In genomic region chr12:54161481-54162437, GRCh38 we compare ENCODE assay signal across 1 cellular context.
TF ChIP-seq lines count a peak whose summit lies in the region.

No MANE protein-coding gene starts in this region.

TF ChIP-seq in K562, 482 proteins besides CTCF, POLR2A, EP300 and RAD21 (continued from another document and continues in another):
- TF ChIP-seq HBP1 (CRISPR knock-in tag; IDR thresholded peaks at IDR 0.05) (no peak), NUFIP1 (IDR thresholded peaks at IDR 0.05; ENCODE audit: partially characterized antibody) (no peak), MTF1 (CRISPR knock-in tag; IDR thresholded peaks at IDR 0.05; ENCODE audit: borderline replicate concordance) (no peak), PHF20 (IDR thresholded peaks at IDR 0.05; ENCODE audit: partially characterized antibody) (no peak), TAF15 (IDR thresholded peaks at IDR 0.05; ENCODE audit: low read depth, low read length) (no peak), HCFC1 (IDR thresholded peaks at IDR 0.05; ENCODE audit: low read depth, low read length) (no peak), NFYB (IDR thresholded peaks at IDR 0.05; ENCODE audit: extremely low read depth, insufficient read length) (no peak), ZNF165 (CRISPR knock-in tag; IDR thresholded peaks at IDR 0.05; ENCODE audit: borderline replicate concordance) (no peak), ZNF3 (CRISPR knock-in tag; IDR thresholded peaks at IDR 0.05) (no peak), ZSCAN29 (IDR thresholded peaks at IDR 0.05) (no peak), RB1 (IDR thresholded peaks at IDR 0.05; ENCODE audit: low read depth) (0 out of 2 replicates have a peak, but pooled peaks have one; percentile 11), PBX2 (CRISPR knock-in tag; IDR thresholded peaks at IDR 0.05; ENCODE audit: low read depth) (no peak), PBX2 (tag; conservative IDR thresholded peaks at IDR 0.05; ENCODE audit: low read depth) (peak; percentile 89), EP400 (IDR thresholded peaks at IDR 0.05) (no peak), JUN (IDR thresholded peaks at IDR 0.05; ENCODE audit: borderline replicate concordance, low read depth, low read length) (no peak), JUN (CRISPR knock-in tag; IDR thresholded peaks at IDR 0.05; ENCODE audit: borderline replicate concordance) (no peak), E2F6 (IDR thresholded peaks at IDR 0.05; ENCODE audit: borderline replicate concordance in 1 of 2, extremely low read depth in 1 of 2, insufficient read depth in 1 of 2, insufficient read length in 1 of 2, low read depth in 1 of 2, low read length in 1 of 2, poor library complexity in 1 of 2, severe bottlenecking in 1 of 2) (no peak), ZBED1 (IDR thresholded peaks at IDR 0.05) (no peak), WHSC1 (IDR thresholded peaks at IDR 0.05; ENCODE audit: low read length) (no peak), OTX1 (CRISPR knock-in tag; IDR thresholded peaks at IDR 0.05) (no peak), THRA (IDR thresholded peaks at IDR 0.05) (no peak), ZFP36 (IDR thresholded peaks at IDR 0.05; ENCODE audit: low read depth, low read length, partially characterized antibody) (no peak), MEF2A (IDR thresholded peaks at IDR 0.05; ENCODE audit: control insufficient read depth, low read depth, low read length) (no peak), JUND (IDR thresholded peaks at IDR 0.05; ENCODE audit: borderline replicate concordance, low read depth, low read length) (peak; percentile 42; the same call in 1 of the 2 replicates), JUND (tag; IDR thresholded peaks at IDR 0.05; ENCODE audit: borderline replicate concordance, low read depth, low read length) (no peak; the same call in 2 of the 3 replicates), STAT5B (CRISPR knock-in tag; IDR thresholded peaks at IDR 0.05) (no peak), HMGN3 (IDR thresholded peaks at IDR 0.05; ENCODE audit: borderline replicate concordance, extremely low read depth, insufficient read length, low read depth, low read length) (no peak), CREBBP (IDR thresholded peaks at IDR 0.05; ENCODE audit: low read depth, low read length) (no peak), NONO (IDR thresholded peaks at IDR 0.05; ENCODE audit: low read depth in 2 of 2, low read length in 1 of 2) (no peak), DACH1 (IDR thresholded peaks at IDR 0.05; ENCODE audit: partially characterized antibody) (no peak), PHF21A (IDR thresholded peaks at IDR 0.05; ENCODE audit: borderline replicate concordance, low read depth) (no peak), ZNF316 (IDR thresholded peaks at IDR 0.05) (peak; percentile 99), USF2 (CRISPR knock-in tag; IDR thresholded peaks at IDR 0.05) (no peak), TRIM24 (IDR thresholded peaks at IDR 0.05) (peak in 1 of 2 experiments; percentile 50; a peak in 1 of 4 replicates), BCOR (IDR thresholded peaks at IDR 0.05) (no peak), RNF2 (IDR thresholded peaks at IDR 0.05) (no peak), MECOM (CRISPR knock-in tag; IDR thresholded peaks at IDR 0.05) (no peak), EZH2 (IDR thresholded peaks at IDR 0.05; ENCODE audit: borderline replicate concordance, low read depth, low read length) (no peak), TAF9B (IDR thresholded peaks at IDR 0.05; ENCODE audit: partially characterized antibody) (no peak), ATF7 (IDR thresholded peaks at IDR 0.05) (peak; percentile 29; the same call in 1 of the 2 replicates), NFXL1 (CRISPR knock-in tag; IDR thresholded peaks at IDR 0.05) (no peak), ZBTB7A (IDR thresholded peaks at IDR 0.05; ENCODE audit: borderline replicate concordance, control insufficient read depth, low read depth, low read length) (peak; percentile 63; the same call in 1 of the 2 replicates), HNRNPLL (IDR thresholded peaks at IDR 0.05; ENCODE audit: low read depth, low read length, poor library complexity, severe bottlenecking) (no peak), ZNF57 (CRISPR knock-in tag; IDR thresholded peaks at IDR 0.05) (no peak), MCM7 (IDR thresholded peaks at IDR 0.05) (no peak), NCOA6 (IDR thresholded peaks at IDR 0.05) (no peak), SMC3 (conservative IDR thresholded peaks at IDR 0.05; ENCODE audit: insufficient read depth, low read depth, low read length) (no peak), ETS1 (conservative IDR thresholded peaks at IDR 0.05; ENCODE audit: control insufficient read depth, low read depth, low read length) (no peak), HLTF (IDR thresholded peaks at IDR 0.05) (peak; percentile 24; the same call in 1 of the 2 replicates), IRF1 (CRISPR knock-in tag; IDR thresholded peaks at IDR 0.05; ENCODE audit: borderline replicate concordance) (no peak), ZNF766 (CRISPR knock-in tag; conservative IDR thresholded peaks at IDR 0.05) (no peak), CTBP1 (IDR thresholded peaks at IDR 0.05; ENCODE audit: borderline replicate concordance) (no peak), SRSF1 (IDR thresholded peaks at IDR 0.05; ENCODE audit: low read depth, low read length) (no peak), POU5F1 (IDR thresholded peaks at IDR 0.05; ENCODE audit: borderline replicate concordance, low read depth, low read length, partially characterized antibody) (no peak), SUPT5H (IDR thresholded peaks at IDR 0.05) (no peak), SMAD1 (IDR thresholded peaks at IDR 0.05; ENCODE audit: low read depth, low read length, partially characterized antibody) (no peak), CCAR2 (IDR thresholded peaks at IDR 0.05; ENCODE audit: low read depth, low read length) (no peak), ZNF511 (CRISPR knock-in tag; IDR thresholded peaks at IDR 0.05) (no peak), JUNB (CRISPR knock-in tag; conservative IDR thresholded peaks at IDR 0.05) (no peak), HNRNPH1 (optimal IDR thresholded peaks at IDR 0.05; ENCODE audit: low read depth, low read length) (no peak), RFX7 (CRISPR knock-in tag; IDR thresholded peaks at IDR 0.05) (no peak), ZNF780A (CRISPR knock-in tag; IDR thresholded peaks at IDR 0.05) (no peak), ZNF668 (CRISPR knock-in tag; IDR thresholded peaks at IDR 0.05) (no peak), FOSL1 (tag; conservative IDR thresholded peaks at IDR 0.05) (0 out of 2 replicates have a peak, but pooled peaks have one; percentile 16), ZNF277 (CRISPR knock-in tag; IDR thresholded peaks at IDR 0.05; ENCODE audit: borderline replicate concordance) (no peak)
